ENCODE assay signal across 17 cellular contexts in the genomic region with DNA sequence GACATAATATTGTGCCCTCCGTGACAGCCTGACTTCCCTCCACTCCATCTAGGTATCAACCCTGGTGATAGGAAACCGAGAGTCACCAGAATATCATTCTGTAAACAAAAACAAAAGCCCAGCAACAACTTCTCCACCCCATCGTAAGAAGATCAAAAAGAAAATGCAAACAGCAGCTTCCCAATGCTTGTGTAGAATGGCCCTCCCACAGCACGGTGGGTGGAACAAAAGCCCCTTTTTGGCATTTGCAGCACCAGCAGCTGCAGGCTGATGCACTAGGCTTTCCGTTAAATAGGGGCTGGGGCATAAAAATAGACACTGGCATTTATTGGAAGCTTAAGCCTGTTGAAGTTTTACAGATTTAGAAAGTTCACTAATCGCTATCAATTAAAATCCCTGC.
"Had no signal": no experiment of that assay in that cellular context is flagged by ENCODE, and none has a peak within 500 bp of the region (broad histone marks: within the 10 kb centered on the region; RNA-seq: fewer than 3 reads in every experiment).

No MANE protein-coding gene starts in this region.

- H3K9me3 Mint-ChIP-seq: activated CD4-positive, alpha-beta memory T cell treated with anti-CD3 and anti-CD28 coated beads for 36 hours; activated naive CD8-positive, alpha-beta T cell treated with anti-CD3 and anti-CD28 coated beads, Interleukin-2, amount 10 ng/mL, durations not matched to agents 7 days and 5 days; naive thymus-derived CD4-positive, alpha-beta T cell; stimulated activated naive B cell treated with anti-CD40 and anti-IgM and Interleukin-4, amounts not matched to agents 10 μg/mL and 1 μg/mL and 100 μg/mL, for 72 hours; T-helper 2 cell treated with Interferon-gamma antibody and Interleukin-4, amounts not matched to agents 5 μg/mL and 100 μg/mL, for 36 hours had no signal

- ATAC-seq: esophagus mucosa; naive thymus-derived CD4-positive, alpha-beta T cell; psoas muscle; sciatic nerve; stimulated activated naive B cell treated with anti-CD40 and anti-IgM and Interleukin-4, amounts not matched to agents 10 μg/mL and 1 μg/mL and 100 μg/mL, for 72 hours had no signal

- H3K36me3 ChIP-seq: breast epithelium, transverse colon had no signal

- DNase-seq: activated CD4-positive, alpha-beta memory T cell treated with anti-CD3 and anti-CD28 coated beads for 36 hours; activated CD4-positive, CD25-positive, alpha-beta regulatory T cell treated with anti-CD3 and anti-CD28 coated beads, Interleukin-2, amount 50 U/mL, for 72 hours; activated naive CD8-positive, alpha-beta T cell treated with anti-CD3 and anti-CD28 coated beads, Interleukin-2, amount 10 ng/mL, durations not matched to agents 7 days and 5 days; anterior cingulate cortex; dermis blood vessel endothelial cell; foreskin fibroblast; glutamatergic neuron; naive thymus-derived CD4-positive, alpha-beta T cell; psoas muscle; stimulated activated CD4-positive, alpha-beta T cell treated with anti-CD3 and anti-CD28 coated beads, Interleukin-2, amount 100 ng/mL, for 24 hours; stimulated activated naive B cell treated with anti-CD40 and anti-IgM and Interleukin-4, amounts not matched to agents 10 μg/mL and 1 μg/mL and 100 μg/mL, for 72 hours; substantia nigra; transverse colon had no signal

- H3K27ac ChIP-seq: breast epithelium, psoas muscle, transverse colon had no signal

- H3K4me1 ChIP-seq: breast epithelium, psoas muscle, transverse colon had no signal

- H3K27ac Mint-ChIP-seq: activated CD4-positive, alpha-beta memory T cell treated with anti-CD3 and anti-CD28 coated beads for 36 hours; activated naive CD8-positive, alpha-beta T cell treated with anti-CD3 and anti-CD28 coated beads, Interleukin-2, amount 10 ng/mL, durations not matched to agents 7 days and 5 days; naive thymus-derived CD4-positive, alpha-beta T cell; stimulated activated naive B cell treated with anti-CD40 and anti-IgM and Interleukin-4, amounts not matched to agents 10 μg/mL and 1 μg/mL and 100 μg/mL, for 72 hours; T-helper 2 cell treated with Interferon-gamma antibody and Interleukin-4, amounts not matched to agents 5 μg/mL and 100 μg/mL, for 36 hours had no signal

- H3K4me1 Mint-ChIP-seq: activated naive CD8-positive, alpha-beta T cell treated with anti-CD3 and anti-CD28 coated beads, Interleukin-2, amount 10 ng/mL, durations not matched to agents 7 days and 5 days; naive thymus-derived CD4-positive, alpha-beta T cell had no signal

- H3K4me3 ChIP-seq: breast epithelium, psoas muscle, transverse colon had no signal

- H3K9me3 ChIP-seq: breast epithelium, psoas muscle, transverse colon had no signal

- H3K36me3 Mint-ChIP-seq: activated CD4-positive, alpha-beta memory T cell treated with anti-CD3 and anti-CD28 coated beads for 36 hours; activated naive CD8-positive, alpha-beta T cell treated with anti-CD3 and anti-CD28 coated beads, Interleukin-2, amount 10 ng/mL, durations not matched to agents 7 days and 5 days; naive thymus-derived CD4-positive, alpha-beta T cell; stimulated activated naive B cell treated with anti-CD40 and anti-IgM and Interleukin-4, amounts not matched to agents 10 μg/mL and 1 μg/mL and 100 μg/mL, for 72 hours had no signal

- H3K4me3 Mint-ChIP-seq: activated CD4-positive, alpha-beta memory T cell treated with anti-CD3 and anti-CD28 coated beads for 36 hours; activated naive CD8-positive, alpha-beta T cell treated with anti-CD3 and anti-CD28 coated beads, Interleukin-2, amount 10 ng/mL, durations not matched to agents 7 days and 5 days; naive thymus-derived CD4-positive, alpha-beta T cell; stimulated activated naive B cell treated with anti-CD40 and anti-IgM and Interleukin-4, amounts not matched to agents 10 μg/mL and 1 μg/mL and 100 μg/mL, for 72 hours; T-helper 2 cell treated with Interferon-gamma antibody and Interleukin-4, amounts not matched to agents 5 μg/mL and 100 μg/mL, for 36 hours had no signal
